8 cellular contexts compared by ENCODE assay signal in genomic region chr22:22408731-22409696, GRCh38.
DNase-seq lines count a peak whose midpoint lies in the region; ATAC-seq and TF ChIP-seq lines count a peak whose summit lies in the region.

No MANE protein-coding gene starts in this region.

- ATAC-seq in upper lobe of right lung = peak; percentile 33
- ATAC-seq in HG02623 (IDR thresholded peaks at IDR 0.05; ENCODE audit: unreplicated experiment) = no peak

- intact Hi-C loops in upper lobe of right lung (cut with DNase I) = no loop called here

- H3K4me3 ChIP-seq in KMS-11 (IDR thresholded peaks at IDR 0.05; ENCODE audit: insufficient read depth, low read depth, low read length) = no peak overlapping the region
- no peak overlapping the region for H3K4me3 ChIP-seq in iPS DF 6.9 (ENCODE audit: low read length)
- no peak overlapping the region for H3K4me3 ChIP-seq in upper lobe of right lung

- no peak overlapping the region for H3K9ac ChIP-seq in KMS-11

- WGBS in iPS DF 6.9 (ENCODE audit: insufficient coverage, insufficient read length) = no CpG with 5 or more reads among the region's 14 CpGs

- TF ChIP-seq CTCF in KMS-11 (conservative IDR thresholded peaks at IDR 0.05; ENCODE audit: low read depth, low read length) = peak; percentile 44
- TF ChIP-seq CTCF in upper lobe of right lung (IDR thresholded peaks at IDR 0.05) = peak; percentile 17

- no peak overlapping the region for H2AFZ ChIP-seq in KMS-11 (ENCODE audit: low read depth)

- peaks cover 3% of the 10 kb centered on the region; the same call in 1 of the 2 replicates for H3K27me3 ChIP-seq in KMS-11 (ENCODE audit: insufficient read depth, low read depth)
- peaks cover 51% of the 10 kb centered on the region for H3K27me3 ChIP-seq in iPS DF 6.9 (ENCODE audit: control insufficient read depth, insufficient read depth, low read length)
- peaks cover 8% of the 10 kb centered on the region for H3K27me3 ChIP-seq in upper lobe of right lung

- H3K36me3 ChIP-seq in KMS-11 (ENCODE audit: insufficient read depth) = no peaks in the 10 kb centered on the region
- no peaks in the 10 kb centered on the region for H3K36me3 ChIP-seq in iPS DF 6.9 (ENCODE audit: control insufficient read depth, insufficient read depth, low read length)
- H3K36me3 ChIP-seq in upper lobe of right lung = no peaks in the 10 kb centered on the region

- H3K9me3 ChIP-seq in iPS DF 6.9 (ENCODE audit: control insufficient read depth, insufficient read depth, low read length) (no peaks in the 10 kb centered on the region), upper lobe of right lung (no peaks in the 10 kb centered on the region)

- DNase-seq in NCI-H1436 (lab: John Stamatoyannopoulos, UW) = peak; percentile 10
- no peak for DNase-seq in NCI-H1436 treated with DMSO at 0.1 percent for 48 hours (lab: John Stamatoyannopoulos, UW)
- peak; percentile 28 for DNase-seq in UCSD-AML1 (lab: John Stamatoyannopoulos, UW; ENCODE audit: unreplicated experiment)
- peak; percentile 9 for DNase-seq in iPS DF 6.9 (ENCODE audit: low read depth, low spot score)
- no peak for DNase-seq in upper lobe of right lung
- no peak for DNase-seq in activated gamma-delta T cell treated with Interleukin-2 at 50 U/mL for 16 hours

- H3K4me2 ChIP-seq in KMS-11 = no peak overlapping the region

- H3K4me1 ChIP-seq in KMS-11 (ENCODE audit: low read depth, poor library complexity, severe bottlenecking) = no peaks in the 10 kb centered on the region
- no peaks in the 10 kb centered on the region for H3K4me1 ChIP-seq in iPS DF 6.9 (ENCODE audit: control insufficient read depth, insufficient read depth, low read length)
- H3K4me1 ChIP-seq in upper lobe of right lung = no peaks in the 10 kb centered on the region

- H3K27ac ChIP-seq in KMS-11 (no peak overlapping the region), iPS DF 6.9 (ENCODE audit: low read length) (no peak overlapping the region), upper lobe of right lung (no peak overlapping the region)

- H4K20me1 ChIP-seq in KMS-11 (ENCODE audit: insufficient read depth) = no peaks in the 10 kb centered on the region

- H3K79me2 ChIP-seq in KMS-11 (ENCODE audit: insufficient read depth, low read depth) = no peaks in the 10 kb centered on the region

Comparison
In these comparisons a context has a peak if more than half of its experiments do, and no peak if none do; other contexts are left out.
1. DNase-seq: peak in NCI-H1436 (single experiment), UCSD-AML1 (single experiment) and iPS DF 6.9 (single experiment); none in NCI-H1436 treated with DMSO at 0.1 percent for 48 hours (single experiment), upper lobe of right lung (single experiment) and activated gamma-delta T cell treated with Interleukin-2 at 50 U/mL for 16 hours (single experiment).